ENCODE assay signal across 1 cellular context in genomic region chr5:62330302-62330701, GRCh38.
TF ChIP-seq lines count a peak whose summit lies in the region.

No MANE protein-coding gene starts in this region.

TF ChIP-seq in GM23338, 12 proteins besides CTCF, POLR2A, EP300 and RAD21 (continued from another document):
- TF ChIP-seq ZNF462 (CRISPR knock-in tag; IDR thresholded peaks at IDR 0.05) (no peak), ZNF114 (CRISPR knock-in tag; IDR thresholded peaks at IDR 0.05) (no peak)
